19 cellular contexts compared by ENCODE assay signal in the genomic region with DNA sequence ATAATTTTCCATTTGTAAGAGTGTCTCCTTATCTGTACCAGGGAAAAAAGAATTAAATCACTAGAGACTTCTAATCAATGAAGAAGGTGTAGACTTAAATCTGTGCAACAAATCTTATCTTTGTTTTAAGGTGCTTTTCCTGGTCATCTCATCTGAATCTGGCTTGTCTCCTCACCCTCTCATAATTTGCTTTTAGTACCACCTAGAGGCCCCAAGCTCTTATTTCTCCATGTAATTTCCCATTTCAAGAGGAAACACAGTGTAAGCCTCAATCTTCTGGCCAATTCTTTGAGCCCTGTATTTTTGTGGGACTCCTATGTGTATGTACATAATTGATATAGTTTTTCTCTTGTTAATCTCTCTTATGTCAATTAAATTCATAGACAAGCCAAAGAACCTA.
DNase-seq lines count a peak whose midpoint lies in the region; ATAC-seq and TF ChIP-seq lines count a peak whose summit lies in the region.
"Had no signal": no experiment of that assay in that cellular context is flagged by ENCODE, and none has a peak within 500 bp of the region (broad histone marks: within the 10 kb centered on the region; RNA-seq: fewer than 3 reads in every experiment).

No MANE protein-coding gene starts in this region.

- ATAC-seq in PC-3 (peak; percentile 53), left lobe of liver (peak; percentile 94), HG03108 (IDR thresholded peaks at IDR 0.05; ENCODE audit: unreplicated experiment) (no peak), GM18870 (IDR thresholded peaks at IDR 0.05; ENCODE audit: unreplicated experiment) (no peak)
- ATAC-seq: K562, left cardiac atrium, pancreas had no signal

- POLR2A ChIA-PET in PC-3 (lab: Charles Lee; ENCODE audit: unreplicated experiment), result no interaction called here

- CTCF ChIA-PET in PC-3 (lab: Charles Lee), result interaction anchor here (1.0 kb wide), 1 partner anchor 213 kb away, joined by 5 read pairs; no protein-coding TSS in a partner anchor

- BruUV-seq in PC-3 (replicated peaks; lab: Mats Ljungman, UMichigan), result no TSS peak

- DNase-seq in D341Med (ENCODE audit: low spot score) (peak; percentile 6), PC-3 (peak; percentile 24), left lobe of liver (ENCODE audit: low spot score) (no peak), DMS 273 treated with DMSO at 0.1 percent for 48 hours (lab: John Stamatoyannopoulos, UW) (no peak)
- DNase-seq: activated CD4-positive, alpha-beta T cell treated with anti-CD3 and anti-CD28 coated beads for 4 hours; activated CD8-positive, alpha-beta memory T cell treated with anti-CD3 and anti-CD28 coated beads, Interleukin-2, amount 50 U/mL, for 4 hours; activated gamma-delta T cell treated with Interleukin-2 at 50 U/mL for 16 hours; aorta; left cardiac atrium; NCI-H1694; NCI-H774; pancreas; SHP77 treated with DMSO at 0.1 percent for 48 hours had no signal

- no peaks in the 10 kb centered on the region for H3K36me3 ChIP-seq in PC-3 (ENCODE audit: low read depth, low read length)
- H3K36me3 ChIP-seq: BLaER1, pancreas had no signal

- no peaks in the 10 kb centered on the region for H3K9me3 ChIP-seq in PC-3 (ENCODE audit: low read length)
- H3K9me3 ChIP-seq: BLaER1, pancreas had no signal

- intact Hi-C loops in PC-3 (cut with micrococcal nuclease), result loop anchor here (1.0 kb wide), 2 partner anchors 213 to 314 kb away; no protein-coding TSS in a partner anchor

- TF ChIP-seq CTCF in PC-3 (conservative IDR thresholded peaks at IDR 0.05; ENCODE audit: low read depth, low read length), result peak; percentile 41

- no peaks in the 10 kb centered on the region for H3K9me2 ChIP-seq in PC-3 (replicated peaks; ENCODE audit: low read length)

- H3K4me3 ChIP-seq in PC-3 (ENCODE audit: low read length), result no peak overlapping the region
- H3K4me3 ChIP-seq: BLaER1, K562, pancreas, smooth muscle cell had no signal

- no peak overlapping the region for H3K9ac ChIP-seq in PC-3 (ENCODE audit: low read length)
- H3K9ac ChIP-seq: BLaER1 had no signal

- no peaks in the 10 kb centered on the region for H3K4me1 ChIP-seq in PC-3 (ENCODE audit: insufficient read depth, low read length)
- H3K4me1 ChIP-seq: BLaER1, pancreas had no signal

- H2AFZ ChIP-seq in PC-3 (ENCODE audit: low read length), result no peak overlapping the region; the same call in 1 of the 2 replicates

- TF ChIP-seq RAD21 in Ishikawa (IDR thresholded peaks at IDR 0.05; ENCODE audit: low read depth), result peak; percentile 37; the same call in 1 of the 2 replicates

- no peaks in the 10 kb centered on the region for H4K20me1 ChIP-seq in PC-3 (ENCODE audit: low read length)
- H4K20me1 ChIP-seq: BLaER1 had no signal

- no peaks in the 10 kb centered on the region for H3K27me3 ChIP-seq in PC-3 (ENCODE audit: low read length)
- H3K27me3 ChIP-seq: BLaER1, pancreas had no signal

- H3F3A ChIP-seq in PC-3 (ENCODE audit: low read length, unreplicated experiment), result no peaks in the 10 kb centered on the region

- no peak overlapping the region for H3K27ac ChIP-seq in PC-3 (ENCODE audit: low read length)
- H3K27ac ChIP-seq: BLaER1, pancreas had no signal

- no peaks in the 10 kb centered on the region for H3K79me2 ChIP-seq in PC-3 (ENCODE audit: low read length)

- no peak for TF ChIP-seq EP300 in Ishikawa (IDR thresholded peaks at IDR 0.05; ENCODE audit: borderline replicate concordance)

- no peak overlapping the region for H3K4me2 ChIP-seq in PC-3 (ENCODE audit: low read length)
- H3K4me2 ChIP-seq: BLaER1, smooth muscle cell had no signal

TF ChIP-seq in Ishikawa, 13 proteins besides CTCF, POLR2A, EP300 and RAD21:
- TF ChIP-seq FOXM1 (IDR thresholded peaks at IDR 0.05; ENCODE audit: borderline replicate concordance, low read depth) (no peak), NFIC (IDR thresholded peaks at IDR 0.05) (no peak)

Comparison
In these comparisons a context has a peak if more than half of its experiments do, and no peak if none do; other contexts are left out.
1. DNase-seq: peak in D341Med (single experiment) and PC-3 (single experiment); none in left lobe of liver (single experiment) and DMS 273 treated with DMSO at 0.1 percent for 48 hours (single experiment).
2. ATAC-seq: peak in PC-3 (single experiment) and left lobe of liver (single experiment); none in HG03108 (single experiment) and GM18870 (single experiment).